Comparison of ENCODE assay signal across 9 cellular contexts in genomic region chr1:10733967-10734366, GRCh38.
A peak's percentile ranks its signal among the peaks of the same experiment; 100 is the strongest.
DNase-seq lines count a peak whose midpoint lies in the region; ATAC-seq, FAIRE-seq and TF ChIP-seq lines count a peak whose summit lies in the region.
"Had no signal": no experiment of that assay in that cellular context is flagged by ENCODE, and none has a peak within 500 bp of the region (broad histone marks: within the 10 kb centered on the region; RNA-seq: fewer than 3 reads in every experiment).

No MANE protein-coding gene starts in this region.

- no peaks in the 10 kb centered on the region for H3K9me3 Mint-ChIP-seq in activated CD4-positive, alpha-beta T cell treated with anti-CD3 and anti-CD28 coated beads, Interleukin-2, amount 10 ng/mL, durations not matched to agents 24 days and 14 days

- TF ChIP-seq CTCF in epithelial cell of esophagus (IDR thresholded peaks at IDR 0.05; ENCODE audit: insufficient read depth, low read depth, low read length, missing control alignments) = no peak

- no peak overlapping the region for H3K4me3 Mint-ChIP-seq in activated CD4-positive, alpha-beta T cell treated with anti-CD3 and anti-CD28 coated beads, Interleukin-2, amount 10 ng/mL, durations not matched to agents 24 days and 14 days

- intact Hi-C loops in activated CD4-positive, alpha-beta T cell treated with anti-CD3 and anti-CD28 coated beads, Interleukin-2, amount 10 ng/mL, durations not matched to agents 24 days and 14 days (cut with micrococcal nuclease) = loop anchor here (5.0 kb wide), 1 partner anchor 42 kb away; no protein-coding TSS in a partner anchor

- ATAC-seq in GM18861 (IDR thresholded peaks at IDR 0.05; ENCODE audit: unreplicated experiment) (no peak), GM21737 (IDR thresholded peaks at IDR 0.05; ENCODE audit: unreplicated experiment) (no peak)

- no peak overlapping the region for H3K4me3 ChIP-seq in epithelial cell of esophagus (ENCODE audit: low read length)
- H3K4me3 ChIP-seq: HAP-1 had no signal

- no peak for FAIRE-seq in urothelium cell line (lab: Jason Lieb, UNC)

- H3K27ac Mint-ChIP-seq in activated CD4-positive, alpha-beta T cell treated with anti-CD3 and anti-CD28 coated beads, Interleukin-2, amount 10 ng/mL, durations not matched to agents 24 days and 14 days = no peak overlapping the region

- no peaks in the 10 kb centered on the region for H3K36me3 Mint-ChIP-seq in activated CD4-positive, alpha-beta T cell treated with anti-CD3 and anti-CD28 coated beads, Interleukin-2, amount 10 ng/mL, durations not matched to agents 24 days and 14 days (ENCODE audit: low read depth)

- peaks cover 4% of the 10 kb centered on the region for H3K4me1 Mint-ChIP-seq in activated CD4-positive, alpha-beta T cell treated with anti-CD3 and anti-CD28 coated beads, Interleukin-2, amount 10 ng/mL, durations not matched to agents 24 days and 14 days

- DNase-seq in activated CD4-positive, alpha-beta T cell treated with anti-CD3 and anti-CD28 coated beads, Interleukin-2, amount 50 U/mL, for 24 hours (ENCODE audit: low read depth in 1 of 2, low spot score in 1 of 2) = peak; percentile 23 to 36
- no peak for DNase-seq in activated CD4-positive, alpha-beta T cell treated with anti-CD3 and anti-CD28 coated beads, Interleukin-2, amount 10 ng/mL, durations not matched to agents 24 days and 14 days
- DNase-seq in NCI-H1105 treated with DMSO at 0.1 percent for 48 hours (lab: John Stamatoyannopoulos, UW) = peak; percentile 92
- peak; percentile 13 for DNase-seq in epithelial cell of esophagus (ENCODE audit: low read depth)
- peak; percentile 60 for DNase-seq in stimulated activated CD8-positive, alpha-beta memory T cell treated with anti-CD3 and anti-CD28 coated beads, Interleukin-4, amount 100 ng/mL, for 48 hours
- no peak for DNase-seq in urothelium cell line (ENCODE audit: low spot score)

- peaks cover 7% of the 10 kb centered on the region for H3K27me3 Mint-ChIP-seq in activated CD4-positive, alpha-beta T cell treated with anti-CD3 and anti-CD28 coated beads, Interleukin-2, amount 10 ng/mL, durations not matched to agents 24 days and 14 days

Comparison
In these comparisons a context has a peak if more than half of its experiments do, and no peak if none do; other contexts are left out.
1. DNase-seq: peak in activated CD4-positive, alpha-beta T cell treated with anti-CD3 and anti-CD28 coated beads, Interleukin-2, amount 50 U/mL, for 24 hours (2 of 2), NCI-H1105 treated with DMSO at 0.1 percent for 48 hours (single experiment), epithelial cell of esophagus (single experiment) and stimulated activated CD8-positive, alpha-beta memory T cell treated with anti-CD3 and anti-CD28 coated beads, Interleukin-4, amount 100 ng/mL, for 48 hours (single experiment); none in activated CD4-positive, alpha-beta T cell treated with anti-CD3 and anti-CD28 coated beads, Interleukin-2, amount 10 ng/mL, durations not matched to agents 24 days and 14 days (single experiment) and urothelium cell line (single experiment).